Comparison of ENCODE assay signal across 9 cellular contexts in genomic region chr1:16623337-16623736, GRCh38. TPM values are rescaled to one million over a fixed set of nuclear protein-coding genes. Genes with fewer than 3 reads are reported as not detected.
DNase-seq lines count a peak whose midpoint lies in the region; ATAC-seq and TF ChIP-seq lines count a peak whose summit lies in the region.
"Not testable (repeated sequence)": the region's sequence is repeated elsewhere in the genome, so short reads cannot be mapped to it uniquely, and the experiment has no call there.
"Had no signal": no experiment of that assay in that cellular context is flagged by ENCODE, and none has a peak within 500 bp of the region (broad histone marks: within the 10 kb centered on the region; RNA-seq: fewer than 3 reads in every experiment).

No MANE protein-coding gene starts in this region.

- H3K4me2 ChIP-seq in mammary epithelial cell (ENCODE audit: insufficient read depth, low read depth, low read length), result peak overlapping the region; percentile 63

- not testable (repeated sequence) for H3K27me3 ChIP-seq in mammary epithelial cell (ENCODE audit: insufficient read depth, low read length); foreskin keratinocyte; mucosa of rectum (ENCODE audit: control insufficient read depth in 2 of 2, insufficient read depth in 2 of 2, low read length in 2 of 2)

- TF ChIP-seq CTCF in AG09319 (IDR thresholded peaks at IDR 0.05; ENCODE audit: low read depth, low read length); mammary epithelial cell (conservative IDR thresholded peaks at IDR 0.05 in 1 of 2, IDR thresholded peaks at IDR 0.05 in 1 of 2; ENCODE audit: extremely low read depth in 1 of 2, insufficient read depth in 1 of 2, low read depth in 1 of 2, low read length in 2 of 2); foreskin keratinocyte (conservative IDR thresholded peaks at IDR 0.05): not testable (repeated sequence)

- H3K9ac ChIP-seq in mammary epithelial cell (ENCODE audit: insufficient read depth, low read length), result not testable (repeated sequence)
- H3K9ac ChIP-seq in mucosa of rectum (ENCODE audit: low read depth in 1 of 2, low read length in 2 of 2), result peak overlapping the region in 1 of 2 donors; percentile 45

- CTCF ChIA-PET in mammary epithelial cell (lab: Charles Lee; ENCODE audit: low non-redundant PET), result interaction anchor here (0.9 kb wide), 1 partner anchor 480 kb away, joined by 6 read pairs; no protein-coding TSS in a partner anchor

- H3K27ac ChIP-seq in mammary epithelial cell (ENCODE audit: insufficient read depth, low read depth, low read length) (peak overlapping the region; percentile 30), foreskin keratinocyte (peak overlapping the region; percentile 6), mucosa of rectum (ENCODE audit: low read depth in 2 of 2, low read length in 2 of 2) (peak overlapping the region; percentile 69 to 92)

- not testable (repeated sequence) for H3K4me3 ChIP-seq in mammary epithelial cell (replicated peaks in 1 of 3; ENCODE audit: insufficient read depth in 1 of 3, low read depth in 2 of 3, low read length in 3 of 3); mucosa of rectum (ENCODE audit: low read length in 2 of 2)

- in situ Hi-C loops in mammary epithelial cell (cut with MboI; ENCODE audit: low sequenced_read_pairs in 2 of 2), result loop anchor here (25.0 kb wide), 2 partner anchors 414 to 711 kb away; no protein-coding TSS in a partner anchor

- intact Hi-C loops in mammary epithelial cell (cut with micrococcal nuclease), result loop anchor here (1.0 to 5.0 kb wide), 4 partner anchors 10 to 546 kb away; partner anchors contain the start of genes NBPF1, RNU1-1 and SZRD1

- H3K79me2 ChIP-seq in mammary epithelial cell (ENCODE audit: insufficient read depth, low read length), result not testable (repeated sequence)

- 1% methylated on average over 7 of the region's 7 CpGs for WGBS in mammary epithelial cell (ENCODE audit: low coverage, missing lambda C conversion rate)

- peak; percentile 63 for ATAC-seq in foreskin keratinocyte

- not testable (repeated sequence) for H4K20me1 ChIP-seq in mammary epithelial cell (ENCODE audit: insufficient read depth, low read length)

- H3K9me3 ChIP-seq in mammary epithelial cell (replicated peaks; ENCODE audit: insufficient read depth, low read length); mucosa of rectum (ENCODE audit: control insufficient read depth in 2 of 2, low read length in 2 of 2): not testable (repeated sequence)

- not testable (repeated sequence) for H2AFZ ChIP-seq in mammary epithelial cell (ENCODE audit: low read depth, low read length)

- peaks cover 32% of the 10 kb centered on the region for H3K4me1 ChIP-seq in mammary epithelial cell (ENCODE audit: insufficient read depth, low read length)
- peaks cover 17% of the 10 kb centered on the region for H3K4me1 ChIP-seq in foreskin keratinocyte
- peaks cover 11 to 18% of the 10 kb centered on the region in 2 donors for H3K4me1 ChIP-seq in mucosa of rectum (ENCODE audit: control insufficient read depth in 2 of 2, insufficient read depth in 2 of 2, low read length in 2 of 2)

- BruUV-seq in mammary epithelial cell (replicated peaks; lab: Mats Ljungman, UMichigan), result TSS peak; percentile 30

- DNase-seq in AG09319 (ENCODE audit: extremely low read depth, low read depth) (peak; percentile 43), GOT3 (lab: John Stamatoyannopoulos, UW) (peak; percentile 59), NCI-H2196 treated with DMSO at 0.1 percent for 48 hours (lab: John Stamatoyannopoulos, UW; ENCODE audit: unreplicated experiment) (peak; percentile 52), mammary epithelial cell (peak; percentile 99), foreskin keratinocyte (peak; percentile 98 to 99), stromal cell of bone marrow (ENCODE audit: low read depth) (peak; percentile 89)
- peak; percentile 10 for DNase-seq in activated CD4-positive, alpha-beta T cell treated with anti-CD3 and anti-CD28 coated beads for 1 hour

- dilution Hi-C loops in mammary epithelial cell (cut with HindIII; ENCODE audit: low sequenced_read_pairs), result not testable (repeated sequence)

- H3K36me3 ChIP-seq in mammary epithelial cell (ENCODE audit: insufficient read depth, low read length), result not testable (repeated sequence)
- H3K36me3 ChIP-seq in mucosa of rectum (ENCODE audit: control insufficient read depth in 2 of 2, insufficient read depth in 2 of 2, low read length in 2 of 2), result peaks cover 16 to 55% of the 10 kb centered on the region in 2 donors

RNA-seq across cellular contexts. Expression of gene NBPF1, which starts 10.0 kb away (rescaled TPM):
- total RNA-seq in mammary epithelial cell, result 10 to 100 TPM; 22.7 to 31.9 TPM
- 9.1 TPM for polyA plus RNA-seq in mammary epithelial cell
- 16.6 TPM for polyA minus RNA-seq in mammary epithelial cell
- 19.1 and 25.5 TPM in 2 replicates for total RNA-seq in foreskin keratinocyte
- polyA plus RNA-seq in foreskin keratinocyte, result 3.9 and 4.2 TPM in 2 replicates

RNA-seq across cellular contexts. Expression of gene RNU1-3, which starts 43.4 kb away (rescaled TPM):
- total RNA-seq in mammary epithelial cell (1,000 to 10,000 TPM in 1 of 2 donors, under 1 TPM in 1; under 0.01 to 1,042 TPM), foreskin keratinocyte (2,556 and 4,441 TPM in 2 replicates)
- polyA plus RNA-seq in mammary epithelial cell (not detected), foreskin keratinocyte (not detected in 2 replicates)
- under 0.01 TPM for polyA minus RNA-seq in mammary epithelial cell
- polyA plus RNA-seq: AG04450 had no signal

Comparison
In these comparisons a context has a peak if more than half of its experiments do, and no peak if none do; other contexts are left out.
1. DNase-seq: peak in every context shown above with its lines; median percentile 99 in mammary epithelial cell; 98 in foreskin keratinocyte; 89 in stromal cell of bone marrow; 59 in GOT3; 52 in NCI-H2196 treated with DMSO at 0.1 percent for 48 hours; 43 in AG09319; 10 in activated CD4-positive, alpha-beta T cell treated with anti-CD3 and anti-CD28 coated beads for 1 hour.
2. H3K27ac ChIP-seq: peak in every context shown above with its lines; median percentile 80 in mucosa of rectum; 30 in mammary epithelial cell; 6 in foreskin keratinocyte.